ENCODE assay signal across 12 cellular contexts in the genomic region with DNA sequence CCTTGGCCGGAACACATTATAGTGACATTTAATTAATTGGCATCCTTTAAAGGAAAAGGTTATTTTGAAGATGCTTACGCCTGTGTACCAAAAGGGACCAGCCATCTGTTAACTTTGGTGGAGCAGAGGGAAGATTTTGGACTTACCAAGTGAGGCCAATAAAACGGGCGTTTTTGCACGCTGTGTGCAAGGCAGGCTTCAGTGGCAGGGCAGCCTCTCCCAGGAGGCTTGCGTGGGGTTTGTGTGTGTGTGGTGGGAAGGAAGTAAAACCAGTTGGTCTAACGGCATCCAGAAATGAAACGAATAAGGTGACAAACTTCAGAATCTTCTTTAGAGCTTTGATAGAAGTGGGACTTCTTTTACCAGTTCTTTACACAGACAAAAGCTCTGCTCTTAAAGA.
DNase-seq lines count a peak whose midpoint lies in the region; ATAC-seq and TF ChIP-seq lines count a peak whose summit lies in the region.
"Had no signal": no experiment of that assay in that cellular context is flagged by ENCODE, and none has a peak within 500 bp of the region (broad histone marks: within the 10 kb centered on the region; RNA-seq: fewer than 3 reads in every experiment).

No MANE protein-coding gene starts in this region.

- intact Hi-C loops in Caco-2 (cut with micrococcal nuclease; ENCODE audit: unreplicated experiment): no loop called here

- DNase-seq in chondrocyte (ENCODE audit: low spot score) (no peak), Caco-2 (no peak), SHP77 treated with DMSO at 0.1 percent for 48 hours (lab: John Stamatoyannopoulos, UW) (no peak)
- DNase-seq in stimulated activated CD4-positive, alpha-beta T cell treated with anti-CD3 and anti-CD28 coated beads, Interleukin-4, amount 100 ng/mL, for 4 hours: no peak
- DNase-seq: KG1, kidney glomerular epithelial cell, PC-9 had no signal

- BruUV-seq in Caco-2 (replicated peaks; lab: Mats Ljungman, UMichigan): no TSS peak

- H3K4me3 ChIP-seq in Caco-2 (ENCODE audit: low read depth, low read length): no peak overlapping the region
- H3K4me3 ChIP-seq: PC-9 had no signal

- H3K4me1 Mint-ChIP-seq in chondrocyte (ENCODE audit: low read depth) (peaks cover 36% of the 10 kb centered on the region), Caco-2 (ENCODE audit: low read depth, unreplicated experiment) (no peaks in the 10 kb centered on the region)

- H3K27ac Mint-ChIP-seq in chondrocyte (ENCODE audit: unreplicated experiment): no peak overlapping the region
- H3K27ac Mint-ChIP-seq in Caco-2 (ENCODE audit: unreplicated experiment): no peak overlapping the region

- POLR2A ChIA-PET in Caco-2 (lab: Charles Lee): no interaction called here

- CTCF ChIA-PET in Caco-2 (lab: Charles Lee): no interaction called here

- H3K36me3 Mint-ChIP-seq in chondrocyte (ENCODE audit: low read depth) (peaks cover 4% of the 10 kb centered on the region), Caco-2 (ENCODE audit: insufficient read depth, unreplicated experiment) (no peaks in the 10 kb centered on the region)

- H3K27me3 Mint-ChIP-seq in chondrocyte (ENCODE audit: low read depth): no peaks in the 10 kb centered on the region
- H3K27me3 Mint-ChIP-seq in Caco-2 (ENCODE audit: insufficient read depth, unreplicated experiment): no peaks in the 10 kb centered on the region

- H3K4me3 Mint-ChIP-seq in chondrocyte (ENCODE audit: unreplicated experiment): peak overlapping the region; percentile 5
- no peak overlapping the region for H3K4me3 Mint-ChIP-seq in Caco-2 (ENCODE audit: unreplicated experiment)

- H3K36me3 ChIP-seq in Caco-2 (ENCODE audit: control insufficient read depth, insufficient read depth, low read length): no peaks in the 10 kb centered on the region

- ATAC-seq in GM18511 (IDR thresholded peaks at IDR 0.05; ENCODE audit: unreplicated experiment): peak; percentile 64
- peak; percentile 64 for ATAC-seq in GM21529 (IDR thresholded peaks at IDR 0.05; ENCODE audit: unreplicated experiment)
- peak; percentile 41 for ATAC-seq in HG03575 (IDR thresholded peaks at IDR 0.05; ENCODE audit: extremely low read depth, insufficient number of reproducible peaks, low FRiP score, unreplicated experiment)
- no peak for ATAC-seq in HG03095 (IDR thresholded peaks at IDR 0.05; ENCODE audit: unreplicated experiment)
- ATAC-seq: esophagus mucosa had no signal

- H3K9me3 Mint-ChIP-seq in chondrocyte (ENCODE audit: low read depth) (no peaks in the 10 kb centered on the region), Caco-2 (ENCODE audit: unreplicated experiment) (no peaks in the 10 kb centered on the region)

- H3K4me1 ChIP-seq in Caco-2: no peaks in the 10 kb centered on the region

- H3K27me3 ChIP-seq in Caco-2 (replicated peaks; ENCODE audit: control insufficient read depth, insufficient read depth, low read length): no peaks in the 10 kb centered on the region

- no peak for TF ChIP-seq CTCF in chondrocyte (IDR thresholded peaks at IDR 0.05)
- no peak for TF ChIP-seq CTCF in Caco-2 (IDR thresholded peaks at IDR 0.05; ENCODE audit: insufficient read depth in 1 of 2, low read depth in 1 of 2, low read length in 1 of 2, severe bottlenecking in 1 of 2, unreplicated experiment in 1 of 2)

- no peaks in the 10 kb centered on the region for H3K9me3 ChIP-seq in Caco-2
